ENCODE assay signal across 9 cellular contexts in the genomic region with DNA sequence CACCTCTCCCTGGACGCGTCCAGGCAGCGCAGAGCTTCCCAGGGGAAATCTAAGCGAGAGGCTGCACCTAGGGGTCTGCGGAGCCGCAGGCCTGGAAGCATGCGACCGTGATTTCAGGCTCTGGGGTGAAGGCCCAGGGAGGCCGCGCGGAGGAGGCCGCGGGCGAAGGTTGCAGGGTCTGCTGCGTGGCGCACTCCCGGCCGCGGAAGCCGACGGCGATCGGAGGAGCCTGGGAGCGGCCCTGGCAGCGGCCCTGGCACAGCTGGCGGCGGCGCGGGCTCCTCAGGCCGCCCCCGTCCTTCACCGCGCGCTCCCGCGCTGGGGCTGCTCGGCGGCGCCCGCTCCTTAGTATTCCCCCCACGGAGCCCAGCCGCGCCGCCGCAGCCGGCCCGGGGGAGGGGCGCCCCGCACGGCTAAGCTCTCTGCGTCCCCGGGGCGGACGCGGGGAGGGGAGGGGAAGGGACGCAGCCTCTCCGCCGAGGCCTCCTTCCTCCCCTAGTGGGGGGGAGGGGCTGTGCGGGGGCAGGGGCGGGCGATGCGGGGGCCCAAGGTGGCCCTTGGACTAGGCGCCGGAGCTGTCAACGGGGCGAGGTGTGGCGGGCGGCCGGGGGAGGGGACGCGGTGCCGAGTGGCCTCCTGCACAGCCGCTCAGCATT. TPM values are rescaled to one million over a fixed set of nuclear protein-coding genes. Genes with fewer than 3 reads are reported as not detected.
A peak's percentile ranks its signal among the peaks of the same experiment; 100 is the strongest.
DNase-seq lines count a peak whose midpoint lies in the region; ATAC-seq and TF ChIP-seq lines count a peak whose summit lies in the region.
"Had no signal": no experiment of that assay in that cellular context is flagged by ENCODE, and none has a peak within 500 bp of the region (broad histone marks: within the 10 kb centered on the region; RNA-seq: fewer than 3 reads in every experiment).

No MANE protein-coding gene starts in this region.

- no peak overlapping the region for H2AK5ac ChIP-seq in H9 (ENCODE audit: insufficient read length, low read length)

- no peak overlapping the region for H3K18ac ChIP-seq in H9 (ENCODE audit: insufficient read length, low read depth, low read length)

- H3K9ac ChIP-seq in H9 (ENCODE audit: extremely low read depth, insufficient read length, low read length) (no peak overlapping the region), iPS-18a (ENCODE audit: low read length) (peak overlapping the region; percentile 35)

- POLR2A ChIA-PET in activated CD4-positive, alpha-beta memory T cell treated with anti-CD3 and anti-CD28 coated beads for 36 hours (lab: Charles Lee) = no interaction called here

- H3K36me3 Mint-ChIP-seq in H9 (ENCODE audit: insufficient read depth in 1 of 3, low read depth in 3 of 3) = no peaks in the 10 kb centered on the region; a peak in 1 of 7 replicates
- no peaks in the 10 kb centered on the region for H3K36me3 Mint-ChIP-seq in activated CD4-positive, alpha-beta memory T cell treated with anti-CD3 and anti-CD28 coated beads for 36 hours

- CTCF ChIA-PET in activated CD4-positive, alpha-beta memory T cell treated with anti-CD3 and anti-CD28 coated beads for 36 hours (lab: Charles Lee) = interaction anchor here (0.6 to 4.7 kb wide), 3 partner anchors 22 to 143 kb away, joined by 3 to 19 read pairs (median 7); partner anchors contain the start of gene EPHB3

- H2BK5ac ChIP-seq in H9 (ENCODE audit: insufficient read length, low read length) = no peak overlapping the region

- no peak overlapping the region for H4K8ac ChIP-seq in H9 (replicated peaks; ENCODE audit: insufficient read length, low read depth, low read length)

- H3K79me1 ChIP-seq in H9 (ENCODE audit: insufficient read depth, low read depth, low read length, poor library complexity, severe bottlenecking) = no peaks in the 10 kb centered on the region

- H3K27me3 ChIP-seq in H9 (ENCODE audit: insufficient read depth, low read length) (peaks cover 15% of the 10 kb centered on the region; the same call in 1 of the 2 replicates), iPS-18a (ENCODE audit: control insufficient read depth, insufficient read depth, low read length) (peaks cover 56% of the 10 kb centered on the region)

- no peak overlapping the region for H3K27ac ChIP-seq in H9 (ENCODE audit: insufficient read length, low read depth, low read length)
- no peak overlapping the region for H3K27ac ChIP-seq in iPS-18a (ENCODE audit: low read length)

- no peak overlapping the region for H2BK20ac ChIP-seq in H9 (ENCODE audit: low read depth, low read length, poor library complexity, severe bottlenecking)

- WGBS in H9 (ENCODE audit: extremely low coverage, insufficient read length, low lambda C conversion rate) = no CpG with 5 or more reads among the region's 73 CpGs

- H2BK12ac ChIP-seq in H9 (ENCODE audit: insufficient read length, low read depth, low read length) = no peak overlapping the region

- H3K27me3 Mint-ChIP-seq in H9 (ENCODE audit: low read depth) = peaks cover 44% of the 10 kb centered on the region
- peaks cover 14% of the 10 kb centered on the region for H3K27me3 Mint-ChIP-seq in activated CD4-positive, alpha-beta memory T cell treated with anti-CD3 and anti-CD28 coated beads for 36 hours

- peak overlapping the region in 1 of 3 experiments; percentile 45; a peak in 1 of 7 replicates for H3K27ac Mint-ChIP-seq in H9
- H3K27ac Mint-ChIP-seq in activated CD4-positive, alpha-beta memory T cell treated with anti-CD3 and anti-CD28 coated beads for 36 hours = no peak overlapping the region

- ATAC-seq in sciatic nerve = peak; percentile 22
- ATAC-seq in GM18909 (IDR thresholded peaks at IDR 0.05; ENCODE audit: poor library complexity, unreplicated experiment) = no peak

- no peak overlapping the region for H2BK120ac ChIP-seq in H9 (ENCODE audit: low read depth, low read length, poor library complexity, severe bottlenecking)

- no peak overlapping the region for H3K14ac ChIP-seq in H9 (ENCODE audit: insufficient read depth, low read length)

- H3K9me3 ChIP-seq in H9 (ENCODE audit: control insufficient read depth, low read depth, low read length) = no peaks in the 10 kb centered on the region
- no peaks in the 10 kb centered on the region for H3K9me3 ChIP-seq in iPS-18a (ENCODE audit: control insufficient read depth, low read depth, low read length)

- H3K9me3 Mint-ChIP-seq in H9 = no peaks in the 10 kb centered on the region; a peak in 1 of 5 replicates
- H3K9me3 Mint-ChIP-seq in activated CD4-positive, alpha-beta memory T cell treated with anti-CD3 and anti-CD28 coated beads for 36 hours = no peaks in the 10 kb centered on the region

- no peak overlapping the region for H2BK15ac ChIP-seq in H9 (ENCODE audit: low read depth, low read length)

- H3K4me3 Mint-ChIP-seq in H9 = peak overlapping the region; percentile 65 to 85
- no peak overlapping the region for H3K4me3 Mint-ChIP-seq in activated CD4-positive, alpha-beta memory T cell treated with anti-CD3 and anti-CD28 coated beads for 36 hours

- H3K4ac ChIP-seq in H9 (ENCODE audit: low read depth, low read length) = no peak overlapping the region

- peak overlapping the region; percentile 92 for H3K4me2 ChIP-seq in H9 (ENCODE audit: insufficient read depth, insufficient read length, low read length)

- H3K56ac ChIP-seq in H9 (ENCODE audit: insufficient read length, low read depth, low read length) = no peak overlapping the region

- no peak overlapping the region for H4K5ac ChIP-seq in H9 (ENCODE audit: insufficient read length, low read depth, low read length)

- H4K20me1 ChIP-seq in H9 (ENCODE audit: control insufficient read depth, insufficient read depth, insufficient read length) = no peaks in the 10 kb centered on the region

- no peak for TF ChIP-seq CTCF in H9 (conservative IDR thresholded peaks at IDR 0.05)
- no peak for TF ChIP-seq CTCF in astrocyte of the cerebellum (IDR thresholded peaks at IDR 0.05; ENCODE audit: low read depth, low read length, missing control alignments)

- H2AFZ ChIP-seq in H9 (ENCODE audit: low read length) = no peak overlapping the region

- H4K91ac ChIP-seq in H9 (ENCODE audit: insufficient read length, low read depth, low read length) = no peak overlapping the region

- DNase-seq in H9 (no peak), astrocyte of the cerebellum (ENCODE audit: low read depth) (no peak), sciatic nerve (ENCODE audit: low spot score) (no peak), NCI-H446 (lab: John Stamatoyannopoulos, UW) (no peak)
- DNase-seq in activated CD8-positive, alpha-beta memory T cell treated with anti-CD3 and anti-CD28 coated beads, Interleukin-2, amount 50 U/mL, for 48 hours = no peak
- DNase-seq in activated CD4-positive, alpha-beta memory T cell treated with anti-CD3 and anti-CD28 coated beads for 36 hours = no peak
- DNase-seq: activated CD4-positive, alpha-beta T cell treated with anti-CD3 and anti-CD28 coated beads for 4 hours had no signal

- H3K23ac ChIP-seq in H9 (ENCODE audit: insufficient read length, low read depth, low read length) = no peak overlapping the region

- H3T11ph ChIP-seq in H9 (ENCODE audit: low read length) = no peak overlapping the region

- in situ Hi-C loops in astrocyte of the cerebellum (cut with HindIII; ENCODE audit: low sequenced_read_pairs) = no loop called here

- peaks cover 6% of the 10 kb centered on the region; the same call in 1 of the 2 replicates for H3K4me1 ChIP-seq in H9 (ENCODE audit: insufficient read depth, low read length)
- H3K4me1 ChIP-seq in iPS-18a (ENCODE audit: control insufficient read depth, low read depth, low read length) = peaks cover 24% of the 10 kb centered on the region

- H3K36me3 ChIP-seq in iPS-18a (ENCODE audit: control insufficient read depth, low read depth, low read length) = no peaks in the 10 kb centered on the region

- H3K4me1 Mint-ChIP-seq in H9 = peaks cover 31 to 33% of the 10 kb centered on the region in 2 experiments
- H3K4me1 Mint-ChIP-seq in activated CD4-positive, alpha-beta memory T cell treated with anti-CD3 and anti-CD28 coated beads for 36 hours (ENCODE audit: low read depth) = peaks cover 4% of the 10 kb centered on the region

- peaks cover 14% of the 10 kb centered on the region for H3K23me2 ChIP-seq in H9 (ENCODE audit: insufficient read length, low read depth, low read length, poor library complexity, severe bottlenecking)

- H3K4me3 ChIP-seq in astrocyte of the cerebellum (ENCODE audit: low read depth, low read length) (peak overlapping the region; percentile 25), iPS-18a (ENCODE audit: low read length) (peak overlapping the region; percentile 65)

- intact Hi-C loops in sciatic nerve (cut with DNase I) = no loop called here
- intact Hi-C loops in activated CD4-positive, alpha-beta memory T cell treated with anti-CD3 and anti-CD28 coated beads for 36 hours (cut with micrococcal nuclease) = no loop called here

- no peaks in the 10 kb centered on the region for H3K79me2 ChIP-seq in H9 (ENCODE audit: insufficient read depth, low read length)

RNA-seq across cellular contexts. Expression of gene EPHB3, which starts 21.9 kb away (rescaled TPM):
- total RNA-seq in H9 (2021) (0.59 and 1.0 TPM in 2 replicates), sciatic nerve (15.2 TPM)
- total RNA-seq in activated CD4-positive, alpha-beta memory T cell treated with anti-CD3 and anti-CD28 coated beads for 36 hours = under 1 TPM in 1 of 2 experiments, not detected in 1; 0.07 TPM
